11 cellular contexts compared by ENCODE assay signal in genomic region chr12:62866451-62867082, GRCh38.
DNase-seq lines count a peak whose midpoint lies in the region; ATAC-seq, FAIRE-seq and TF ChIP-seq lines count a peak whose summit lies in the region.
"Had no signal": no experiment of that assay in that cellular context is flagged by ENCODE, and none has a peak within 500 bp of the region (broad histone marks: within the 10 kb centered on the region; RNA-seq: fewer than 3 reads in every experiment).

No MANE protein-coding gene starts in this region.

- peak overlapping the region in 1 of 4 donors; percentile 28 for H3K27ac ChIP-seq in pancreas
- H3K27ac ChIP-seq in uterus: no peak overlapping the region

- H3K9me3 ChIP-seq in pancreas (no peaks in the 10 kb centered on the region), uterus (no peaks in the 10 kb centered on the region)

- peak; percentile 87 for DNase-seq in ELR (ENCODE audit: low read depth)
- DNase-seq in RCC 7860 (ENCODE audit: low spot score): peak; percentile 58
- peak; percentile 8 for DNase-seq in fibroblast of the conjunctiva (ENCODE audit: low read depth)
- DNase-seq in pancreas: no peak
- no peak for DNase-seq in uterus
- DNase-seq in amygdala (lab: John Stamatoyannopoulos, UW): no peak
- no peak for DNase-seq in NCI-H1092 treated with DMSO at 0.1 percent for 48 hours (lab: John Stamatoyannopoulos, UW)
- no peak for DNase-seq in UCSD-AML1 (lab: John Stamatoyannopoulos, UW; ENCODE audit: unreplicated experiment)
- DNase-seq: NCI-H524; stimulated activated CD4-positive, alpha-beta T cell treated with anti-CD3 and anti-CD28 coated beads, Interleukin-2, amount 100 ng/mL, for 24 hours had no signal

- ATAC-seq in pancreas: peak; percentile 25 to 78 (median 42)
- ATAC-seq: activated CD4-positive, CD25-positive, alpha-beta regulatory T cell treated with anti-CD3 and anti-CD28 coated beads, Interleukin-2, amount 50 U/mL, for 24 hours had no signal

- intact Hi-C loops in pancreas (cut with DNase I) (no loop called here), uterus (cut with DNase I; ENCODE audit: low total_unique reads) (no loop called here)

- H3K27me3 ChIP-seq in pancreas (no peaks in the 10 kb centered on the region), uterus (no peaks in the 10 kb centered on the region)

- no peak for TF ChIP-seq CTCF in pancreas (IDR thresholded peaks at IDR 0.05)
- TF ChIP-seq CTCF in uterus (IDR thresholded peaks at IDR 0.05): no peak

- TF ChIP-seq POLR2A in uterus (IDR thresholded peaks at IDR 0.05): no peak

- WGBS in pancreas, 2 donors: 68 to 84% methylated on average over 4 of the region's 4 CpGs

- FAIRE-seq in RCC 7860 (lab: Jason Lieb, UNC) (no peak), pancreas (lab: Jason Lieb, UNC) (no peak)

- H3K4me3 ChIP-seq in pancreas: no peak overlapping the region
- H3K4me3 ChIP-seq in uterus: no peak overlapping the region

- H3K36me3 ChIP-seq in pancreas: no peaks in the 10 kb centered on the region
- no peaks in the 10 kb centered on the region for H3K36me3 ChIP-seq in uterus

- H3K4me1 ChIP-seq in pancreas: no peaks in the 10 kb centered on the region
- H3K4me1 ChIP-seq in uterus: no peaks in the 10 kb centered on the region

Comparison
In these comparisons a context has a peak if more than half of its experiments do, and no peak if none do; other contexts are left out.
1. DNase-seq: peak in ELR (single experiment), RCC 7860 (single experiment) and fibroblast of the conjunctiva (single experiment); none in pancreas (0 of 6), uterus (0 of 2), amygdala (0 of 56), NCI-H1092 treated with DMSO at 0.1 percent for 48 hours (single experiment) and UCSD-AML1 (single experiment).